8 cellular contexts compared by ENCODE assay signal in the genomic region with DNA sequence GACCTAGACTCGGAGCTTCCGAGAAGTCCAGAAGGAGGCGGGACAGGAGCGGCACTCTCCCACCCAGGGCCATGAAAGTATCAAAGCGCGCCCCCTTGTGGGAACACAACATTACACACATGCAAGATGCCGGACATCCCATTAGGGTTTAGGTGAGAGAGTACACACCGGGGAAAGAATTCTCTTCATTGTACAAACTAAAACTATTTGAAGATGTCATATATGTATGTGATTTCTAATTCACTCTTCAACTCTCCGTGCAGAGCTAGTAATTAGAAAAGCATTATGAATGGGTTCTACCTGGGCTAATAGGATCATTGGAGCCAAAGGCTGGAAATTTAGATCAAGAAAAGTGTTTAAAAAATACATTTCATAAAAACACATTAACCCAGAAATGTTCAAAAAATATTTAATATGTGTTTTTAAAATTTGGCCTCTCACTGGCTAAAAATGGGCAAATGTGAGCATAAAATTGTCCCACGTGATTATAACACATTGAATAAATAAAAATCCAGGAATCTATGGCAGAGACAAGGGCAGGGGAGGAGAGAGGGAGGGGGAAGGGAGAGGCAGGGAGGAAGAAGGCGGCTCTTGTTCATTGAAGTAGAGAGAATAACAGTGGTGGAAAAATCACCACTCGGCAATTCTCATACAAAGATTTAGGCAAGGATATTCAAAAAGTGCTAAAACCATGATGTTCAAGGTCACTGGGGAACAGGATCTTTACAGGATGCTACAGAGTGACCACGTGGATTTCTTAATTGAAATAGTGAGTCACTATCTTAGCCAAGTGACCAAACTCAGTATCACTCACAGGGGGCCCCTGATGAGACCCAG. TPM values are rescaled to one million over a fixed set of nuclear protein-coding genes. Genes with fewer than 3 reads are reported as not detected.
DNase-seq lines count a peak whose midpoint lies in the region; ATAC-seq and TF ChIP-seq lines count a peak whose summit lies in the region.

No MANE protein-coding gene starts in this region.

- H3K4me3 ChIP-seq in NT2/D1 (ENCODE audit: insufficient read length, low read depth) (no peak overlapping the region), choroid plexus epithelial cell (ENCODE audit: low read depth, low read length) (no peak overlapping the region), lower lobe of right lung (no peak overlapping the region)

- no peaks in the 10 kb centered on the region for H3K27me3 ChIP-seq in NT2/D1 (ENCODE audit: insufficient read depth, insufficient read length)
- no peaks in the 10 kb centered on the region for H3K27me3 ChIP-seq in lower lobe of right lung (ENCODE audit: low read depth)

- intact Hi-C loops in lower lobe of right lung (cut with DNase I) = no loop called here

- peaks cover 2% of the 10 kb centered on the region for H3K4me1 ChIP-seq in NT2/D1 (ENCODE audit: insufficient read depth, insufficient read length)
- no peaks in the 10 kb centered on the region for H3K4me1 ChIP-seq in lower lobe of right lung

- no peak overlapping the region for H3K9ac ChIP-seq in NT2/D1 (ENCODE audit: insufficient read length, low read depth)

- ATAC-seq in lower lobe of right lung (peak; percentile 69 to 76), GM19035 (IDR thresholded peaks at IDR 0.05; ENCODE audit: unreplicated experiment) (no peak), HG02973 (IDR thresholded peaks at IDR 0.05; ENCODE audit: unreplicated experiment) (no peak), GM21529 (IDR thresholded peaks at IDR 0.05; ENCODE audit: unreplicated experiment) (no peak)

- TF ChIP-seq CTCF in choroid plexus epithelial cell (conservative IDR thresholded peaks at IDR 0.05; ENCODE audit: low read depth, low read length) (peak; percentile 72), lower lobe of right lung (IDR thresholded peaks at IDR 0.05) (peak; percentile 64)

- no peaks in the 10 kb centered on the region for H3K9me3 ChIP-seq in NT2/D1 (ENCODE audit: insufficient read depth, low read length)
- H3K9me3 ChIP-seq in lower lobe of right lung = no peaks in the 10 kb centered on the region

- H3K36me3 ChIP-seq in NT2/D1 (ENCODE audit: insufficient read depth, insufficient read length, low read length) (peaks cover 72% of the 10 kb centered on the region), lower lobe of right lung (peaks cover 70% of the 10 kb centered on the region)

- no peak overlapping the region for H3K27ac ChIP-seq in lower lobe of right lung

- peak; percentile 11 for DNase-seq in activated CD4-positive, alpha-beta T cell treated with anti-CD3 and anti-CD28 coated beads, Interleukin-2, amount 50 U/mL, for 1 hour
- DNase-seq in activated CD4-positive, alpha-beta T cell treated with anti-CD3 and anti-CD28 coated beads, Interleukin-2, amount 50 U/mL, for 4 hours = no peak
- DNase-seq in NT2/D1 (ENCODE audit: low read depth, low spot score) (peak; percentile 69), choroid plexus epithelial cell (ENCODE audit: low read depth) (peak; percentile 74), lower lobe of right lung (peak; percentile 67)

RNA-seq across cellular contexts. Expression of a gene that starts 38.9 kb away (rescaled TPM):
- 35.4 TPM for total RNA-seq in lower lobe of right lung

RNA-seq across cellular contexts. Expression of a gene that starts 52.2 kb away (rescaled TPM):
- total RNA-seq in lower lobe of right lung = 7.3 TPM

Comparison
In these comparisons a context has a peak if more than half of its experiments do, and no peak if none do; other contexts are left out.
1. DNase-seq: peak in activated CD4-positive, alpha-beta T cell treated with anti-CD3 and anti-CD28 coated beads, Interleukin-2, amount 50 U/mL, for 1 hour (single experiment), NT2/D1 (single experiment), choroid plexus epithelial cell (single experiment) and lower lobe of right lung (single experiment); none in activated CD4-positive, alpha-beta T cell treated with anti-CD3 and anti-CD28 coated beads, Interleukin-2, amount 50 U/mL, for 4 hours (0 of 2).
2. ATAC-seq: peak in lower lobe of right lung (2 of 2); none in GM19035 (single experiment), HG02973 (single experiment) and GM21529 (single experiment).